In the genomic region with DNA sequence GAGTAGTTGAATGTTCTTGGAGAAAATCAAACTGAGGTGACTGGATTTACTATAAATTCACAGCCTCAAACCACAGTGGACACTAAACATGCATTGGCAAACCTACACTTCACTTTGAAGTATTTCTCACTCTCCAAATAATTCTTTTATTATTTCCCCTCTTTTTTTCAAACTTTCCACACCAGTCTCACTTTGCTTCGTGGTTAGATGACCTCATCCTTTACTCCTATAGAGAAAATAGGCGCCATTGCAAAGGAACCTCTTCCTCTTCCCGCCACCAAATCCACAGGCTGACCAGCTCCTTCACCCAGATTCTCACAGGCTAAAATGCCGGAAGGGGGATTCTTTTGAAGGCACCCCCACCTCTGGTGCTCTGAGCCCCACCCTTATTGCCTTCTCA, we compare ENCODE assay signal across 29 cellular contexts. TPM values are rescaled to one million over a fixed set of nuclear protein-coding genes. Genes with fewer than 3 reads are reported as not detected.
"Had no signal": no experiment of that assay in that cellular context is flagged by ENCODE, and none has a peak within 500 bp of the region (broad histone marks: within the 10 kb centered on the region; RNA-seq: fewer than 3 reads in every experiment).

No MANE protein-coding gene starts in this region.

- H3K9ac ChIP-seq: KMS-11, SK-N-SH had no signal

- H3K27ac ChIP-seq: HL-60, KMS-11, RWPE1 had no signal

- H3K4me2 ChIP-seq: KMS-11, SK-N-SH had no signal

- H3K9me3 ChIP-seq: SK-N-SH had no signal

- FAIRE-seq: HTR-8/SVneo had no signal

- ATAC-seq: Panc1, PC-3 had no signal

- DNase-seq: Kasumi-1, MM.1S, NCI-H1092, NCI-H1105 treated with DMSO at 0.1 percent for 48 hours, NCI-H1417 treated with DMSO at 0.1 percent for 48 hours, NCI-H146, NCI-H1694 treated with DMSO at 0.1 percent for 48 hours, NCI-H1930, NCI-H2081, NCI-H2107, NCI-H2171, NCI-H226, NCI-H446, NCI-H510A, NCI-H524 treated with DMSO at 0.1 percent for 48 hours, NCI-H69, NCI-H774, PC-3, SHP77, SK-N-SH had no signal

RNA-seq across cellular contexts. Expression of a gene that starts 33.4 kb away (rescaled TPM):
- total RNA-seq: M059J; PC-3; SK-MEL-5; T-helper 1 cell treated with Interleukin-12 subunit alpha and Interleukin-12 subunit beta and Interleukin-4 antibody, amounts not matched to agents 30 ng/mL and 1 ng/mL, for 36 hours; T-helper 2 cell treated with Interferon-gamma antibody and Interleukin-4, amounts not matched to agents 100 ng/mL and 5 ng/mL, for 36 hours had no signal
- polyA plus RNA-seq: SK-N-SH had no signal

RNA-seq across cellular contexts. Expression of a gene that starts 51.2 kb away (rescaled TPM):
- total RNA-seq: M059J, PC-3, SK-MEL-5 had no signal
- polyA plus RNA-seq: SK-N-SH had no signal
